9 cellular contexts compared by ENCODE assay signal in genomic region chr3:171328419-171329082, GRCh38.
A peak's percentile ranks its signal among the peaks of the same experiment; 100 is the strongest.
DNase-seq lines count a peak whose midpoint lies in the region; ATAC-seq and TF ChIP-seq lines count a peak whose summit lies in the region.
"Had no signal": no experiment of that assay in that cellular context is flagged by ENCODE, and none has a peak within 500 bp of the region (broad histone marks: within the 10 kb centered on the region; RNA-seq: fewer than 3 reads in every experiment).

No MANE protein-coding gene starts in this region.

- no peak overlapping the region for H3K4me3 ChIP-seq in smooth muscle cell

- CTCF ChIA-PET in activated CD4-positive, alpha-beta memory T cell treated with anti-CD3 and anti-CD28 coated beads for 36 hours (lab: Charles Lee): interaction anchor here (0.6 to 1.4 kb wide), 5 partner anchors 11 to 1004 kb away, joined by 3 to 4 read pairs (median 3); partner anchors contain the start of gene TNIK

- WGBS in smooth muscle cell (ENCODE audit: low lambda C conversion rate): 96% methylated on average over 3 of the region's 3 CpGs

- DNase-seq in DMS 273 (lab: John Stamatoyannopoulos, UW; ENCODE audit: unreplicated experiment): peak; percentile 78
- DNase-seq in M059J (ENCODE audit: low read depth): peak; percentile 59
- DNase-seq in activated CD4-positive, alpha-beta memory T cell treated with anti-CD3 and anti-CD28 coated beads for 36 hours: peak; percentile 62
- no peak for DNase-seq in Right ventricle myocardium inferior (ENCODE audit: missing footprints)
- peak; percentile 48 for DNase-seq in stimulated activated naive CD8-positive, alpha-beta T cell treated with anti-CD3 and anti-CD28 coated beads, Interleukin-15, Interleukin-2, amounts not matched to agents 100 U/mL and 50 U/mL, for 24 hours
- DNase-seq in smooth muscle cell (lab: John Stamatoyannopoulos, UW; ENCODE audit: unreplicated experiment): no peak

- no peak overlapping the region for H3K4me3 Mint-ChIP-seq in activated CD4-positive, alpha-beta memory T cell treated with anti-CD3 and anti-CD28 coated beads for 36 hours

- no peak overlapping the region for H2AFZ ChIP-seq in smooth muscle cell (ENCODE audit: low read depth)

- H3K36me3 Mint-ChIP-seq in activated CD4-positive, alpha-beta memory T cell treated with anti-CD3 and anti-CD28 coated beads for 36 hours: peaks cover 7% of the 10 kb centered on the region

- H3K9me3 ChIP-seq in smooth muscle cell (replicated peaks; ENCODE audit: low read depth): no peaks in the 10 kb centered on the region

- H3K27me3 Mint-ChIP-seq in activated CD4-positive, alpha-beta memory T cell treated with anti-CD3 and anti-CD28 coated beads for 36 hours: no peaks in the 10 kb centered on the region

- no peak overlapping the region for H3K27ac ChIP-seq in smooth muscle cell (ENCODE audit: low read depth)
- H3K27ac ChIP-seq: HL-60 had no signal

- peaks cover 3% of the 10 kb centered on the region for H3K9me3 Mint-ChIP-seq in activated CD4-positive, alpha-beta memory T cell treated with anti-CD3 and anti-CD28 coated beads for 36 hours

- peaks cover 6% of the 10 kb centered on the region for H3K4me1 ChIP-seq in smooth muscle cell (ENCODE audit: low read depth)

- H3K27ac Mint-ChIP-seq in activated CD4-positive, alpha-beta memory T cell treated with anti-CD3 and anti-CD28 coated beads for 36 hours: no peak overlapping the region

- H3K36me3 ChIP-seq in smooth muscle cell (ENCODE audit: low read depth): no peaks in the 10 kb centered on the region

- peaks cover 8% of the 10 kb centered on the region for H3K79me2 ChIP-seq in smooth muscle cell (ENCODE audit: low read depth)

- POLR2A ChIA-PET in activated CD4-positive, alpha-beta memory T cell treated with anti-CD3 and anti-CD28 coated beads for 36 hours (lab: Charles Lee): interaction anchor here (1.0 kb wide), 1 partner anchor 132 kb away, joined by 3 read pairs; no protein-coding TSS in a partner anchor

- no peak overlapping the region for H3K9ac ChIP-seq in smooth muscle cell (ENCODE audit: low read depth)

- no peaks in the 10 kb centered on the region for H3F3A ChIP-seq in smooth muscle cell (ENCODE audit: low read depth)

- no peak for TF ChIP-seq CTCF in smooth muscle cell (IDR thresholded peaks at IDR 0.05; ENCODE audit: borderline replicate concordance, insufficient read depth, poor library complexity, severe bottlenecking)

- no peaks in the 10 kb centered on the region for H3K27me3 ChIP-seq in smooth muscle cell (ENCODE audit: low read depth)

- ATAC-seq in Right ventricle myocardium inferior (peak; percentile 40), HG03342 (IDR thresholded peaks at IDR 0.05; ENCODE audit: unreplicated experiment) (no peak), GM21390 (IDR thresholded peaks at IDR 0.05; ENCODE audit: unreplicated experiment) (no peak)
- peak; percentile 69 for ATAC-seq in stimulated activated naive CD8-positive, alpha-beta T cell treated with anti-CD3 and anti-CD28 coated beads, Interleukin-15, Interleukin-2, amounts not matched to agents 100 U/mL and 50 U/mL, for 24 hours

- no peaks in the 10 kb centered on the region for H4K20me1 ChIP-seq in smooth muscle cell (ENCODE audit: low read depth)

- no peak overlapping the region for H3K4me2 ChIP-seq in smooth muscle cell

- peaks cover 46% of the 10 kb centered on the region for H3K4me1 Mint-ChIP-seq in activated CD4-positive, alpha-beta memory T cell treated with anti-CD3 and anti-CD28 coated beads for 36 hours (ENCODE audit: low read depth)

- intact Hi-C loops in activated CD4-positive, alpha-beta memory T cell treated with anti-CD3 and anti-CD28 coated beads for 36 hours (cut with micrococcal nuclease): loop anchor here (2.0 kb wide), 2 partner anchors 128 to 234 kb away; no protein-coding TSS in a partner anchor
- intact Hi-C loops in Right ventricle myocardium inferior (cut with DNase I): loop anchor here (5.0 to 10.0 kb wide), 2 partner anchors 69 to 236 kb away; no protein-coding TSS in a partner anchor

Comparison
In these comparisons a context has a peak if more than half of its experiments do, and no peak if none do; other contexts are left out.
1. DNase-seq: peak in DMS 273 (single experiment), M059J (single experiment), activated CD4-positive, alpha-beta memory T cell treated with anti-CD3 and anti-CD28 coated beads for 36 hours (single experiment) and stimulated activated naive CD8-positive, alpha-beta T cell treated with anti-CD3 and anti-CD28 coated beads, Interleukin-15, Interleukin-2, amounts not matched to agents 100 U/mL and 50 U/mL, for 24 hours (single experiment); none in Right ventricle myocardium inferior (single experiment) and smooth muscle cell (single experiment).
2. ATAC-seq: peak in Right ventricle myocardium inferior (single experiment) and stimulated activated naive CD8-positive, alpha-beta T cell treated with anti-CD3 and anti-CD28 coated beads, Interleukin-15, Interleukin-2, amounts not matched to agents 100 U/mL and 50 U/mL, for 24 hours (single experiment); none in HG03342 (single experiment) and GM21390 (single experiment).